In genomic region chr13:92316030-92316429, GRCh38 we compare ENCODE assay signal across 26 cellular contexts.
"Had no signal": no experiment of that assay in that cellular context is flagged by ENCODE, and none has a peak within 500 bp of the region (broad histone marks: within the 10 kb centered on the region; RNA-seq: fewer than 3 reads in every experiment).

No MANE protein-coding gene starts in this region.

- H3K4me3 ChIP-seq: left ventricle myocardium inferior, lung, mucosa of descending colon, ovary, right atrium auricular region, skin epidermis, stomach, testis, thyroid gland, transverse colon, upper lobe of left lung, vagina had no signal

- H3K9me3 ChIP-seq: left ventricle myocardium inferior, mucosa of descending colon, ovary, right atrium auricular region, testis, thyroid gland, transverse colon, upper lobe of left lung, vagina had no signal

- H3K4me1 ChIP-seq: left ventricle myocardium inferior, right atrium auricular region, stomach, testis, thyroid gland, transverse colon, upper lobe of left lung, vagina had no signal

- H3K27ac ChIP-seq: left ventricle myocardium inferior, ovary, right atrium auricular region, skin epidermis, stomach, testis, thyroid gland, transverse colon, upper lobe of left lung, vagina had no signal

- H3K36me3 ChIP-seq: left ventricle myocardium inferior, ovary, right atrium auricular region, stomach, thyroid gland, transverse colon, upper lobe of left lung, vagina had no signal

- H3K27me3 ChIP-seq: ovary, right atrium auricular region, stomach, testis, thyroid gland, transverse colon, upper lobe of left lung, vagina had no signal

- DNase-seq: hypothalamus; immature natural killer cell; left ventricle myocardium inferior; mesendoderm; midbrain; mucosa of descending colon; naive thymus-derived CD4-positive, alpha-beta T cell; ovary; stimulated activated CD4-positive, alpha-beta T cell treated with anti-CD3 and anti-CD28 coated beads, Interleukin-12 subunit alpha, Interleukin-12 subunit beta, amount 100 ng/mL, for 4 hours; stimulated activated CD4-positive, alpha-beta T cell treated with anti-CD3 and anti-CD28 coated beads, Interleukin-15, amount 100 ng/mL, for 24 hours; stimulated activated CD4-positive, alpha-beta T cell treated with anti-CD3 and anti-CD28 coated beads, Interleukin-2, amount 100 ng/mL, for 24 hours; stimulated activated CD4-positive, alpha-beta T cell treated with anti-CD3 and anti-CD28 coated beads, Interleukin-4, amount 100 ng/mL, for 1 hour; stimulated activated naive B cell treated with anti-CD40 and anti-IgM and Interleukin-4, amounts not matched to agents 10 μg/mL and 1 μg/mL and 100 μg/mL, for 72 hours; stimulated activated naive CD8-positive, alpha-beta T cell treated with anti-CD3 and anti-CD28 coated beads, Interleukin-15, Interleukin-2, amounts not matched to agents 100 U/mL and 50 U/mL, for 24 hours; stomach; testis; thyroid gland; transverse colon; upper lobe of left lung had no signal

- ATAC-seq: mucosa of descending colon; naive thymus-derived CD4-positive, alpha-beta T cell; natural killer cell treated with Interleukin-12 subunit alpha and Interleukin-12 subunit beta and Interleukin-15 and Interleukin-18, amount 100 ng/mL, for 72 hours; sciatic nerve; stimulated activated naive B cell treated with anti-CD40 and anti-IgM and Interleukin-4, amounts not matched to agents 10 μg/mL and 1 μg/mL and 100 μg/mL, for 72 hours; stimulated activated naive CD8-positive, alpha-beta T cell treated with anti-CD3 and anti-CD28 coated beads, Interleukin-15, Interleukin-2, amounts not matched to agents 100 U/mL and 50 U/mL, for 24 hours had no signal

- FAIRE-seq: islet of Langerhans had no signal
